14 cellular contexts compared by ENCODE assay signal in the genomic region with DNA sequence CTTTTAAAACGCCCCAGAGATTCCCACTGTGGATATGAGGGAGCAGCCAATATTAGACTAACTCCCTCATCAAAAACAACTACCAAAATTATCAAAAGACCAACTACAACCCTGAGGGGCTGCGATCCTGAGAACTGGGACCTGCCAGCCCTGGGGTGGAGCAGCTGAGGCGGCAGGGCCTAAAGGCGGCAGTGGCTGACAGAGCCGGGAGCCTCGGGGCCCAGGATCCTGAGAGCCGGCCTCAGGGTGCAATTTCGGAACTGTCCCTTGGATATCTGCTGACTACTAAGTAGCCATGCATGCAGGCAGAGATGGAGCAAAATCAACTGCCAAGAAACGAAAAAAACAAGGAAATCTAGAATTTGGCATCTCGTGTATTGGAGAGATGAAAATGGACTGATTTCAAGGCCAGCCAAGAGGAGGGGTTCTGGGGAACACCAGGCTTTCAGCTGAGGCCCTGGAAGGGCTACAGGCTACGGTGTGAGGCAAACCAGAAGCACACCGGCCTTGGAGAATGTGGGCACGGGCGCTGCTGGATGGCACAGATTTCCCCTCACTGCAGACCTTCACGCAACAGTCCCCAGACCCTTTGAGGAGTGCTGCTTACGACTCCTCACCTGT.
A peak's percentile ranks its signal among the peaks of the same experiment; 100 is the strongest.
DNase-seq lines count a peak whose midpoint lies in the region; ATAC-seq and TF ChIP-seq lines count a peak whose summit lies in the region.
"Had no signal": no experiment of that assay in that cellular context is flagged by ENCODE, and none has a peak within 500 bp of the region (broad histone marks: within the 10 kb centered on the region; RNA-seq: fewer than 3 reads in every experiment).

No MANE protein-coding gene starts in this region.

- POLR2A ChIA-PET in RWPE1 (lab: Yijun Ruan, JAX; ENCODE audit: low non-redundant PET), result no interaction called here

- no peak for DNase-seq in RWPE1 (ENCODE audit: low spot score)
- DNase-seq in cerebellum (ENCODE audit: low spot score), result peak; percentile 37
- peak; percentile 89 for DNase-seq in mesenteric fat pad (ENCODE audit: low spot score)
- no peak for DNase-seq in central memory CD4-positive, alpha-beta T cell
- DNase-seq: activated CD4-positive, alpha-beta T cell treated with anti-CD3 and anti-CD28 coated beads for 48 hours; amniotic stem cell; dermis blood vessel endothelial cell; DMS79; esophagus squamous epithelium; retina; stimulated activated CD8-positive, alpha-beta memory T cell treated with anti-CD3 and anti-CD28 coated beads, Interleukin-4, amount 100 ng/mL, for 48 hours had no signal

- no peak for ATAC-seq in GM19023 (IDR thresholded peaks at IDR 0.05; ENCODE audit: unreplicated experiment)
- ATAC-seq in GM21526 (IDR thresholded peaks at IDR 0.05; ENCODE audit: low FRiP score, unreplicated experiment), result no peak

- peak overlapping the region; percentile 41 for H3K27ac ChIP-seq in RWPE1
- peak overlapping the region; percentile 69 for H3K27ac ChIP-seq in temporal lobe (ENCODE audit: low read depth, low read length)

- TF ChIP-seq CTCF in RWPE1 (conservative IDR thresholded peaks at IDR 0.05; ENCODE audit: low read depth), result no peak

- CTCF ChIA-PET in RWPE1 (lab: Yijun Ruan, JAX), result no interaction called here

Comparison
In these comparisons a context has a peak if more than half of its experiments do, and no peak if none do; other contexts are left out.
1. DNase-seq: peak in cerebellum (single experiment) and mesenteric fat pad (single experiment); none in RWPE1 (single experiment) and central memory CD4-positive, alpha-beta T cell (single experiment).